ENCODE assay signal across 2 cellular contexts in the genomic region with DNA sequence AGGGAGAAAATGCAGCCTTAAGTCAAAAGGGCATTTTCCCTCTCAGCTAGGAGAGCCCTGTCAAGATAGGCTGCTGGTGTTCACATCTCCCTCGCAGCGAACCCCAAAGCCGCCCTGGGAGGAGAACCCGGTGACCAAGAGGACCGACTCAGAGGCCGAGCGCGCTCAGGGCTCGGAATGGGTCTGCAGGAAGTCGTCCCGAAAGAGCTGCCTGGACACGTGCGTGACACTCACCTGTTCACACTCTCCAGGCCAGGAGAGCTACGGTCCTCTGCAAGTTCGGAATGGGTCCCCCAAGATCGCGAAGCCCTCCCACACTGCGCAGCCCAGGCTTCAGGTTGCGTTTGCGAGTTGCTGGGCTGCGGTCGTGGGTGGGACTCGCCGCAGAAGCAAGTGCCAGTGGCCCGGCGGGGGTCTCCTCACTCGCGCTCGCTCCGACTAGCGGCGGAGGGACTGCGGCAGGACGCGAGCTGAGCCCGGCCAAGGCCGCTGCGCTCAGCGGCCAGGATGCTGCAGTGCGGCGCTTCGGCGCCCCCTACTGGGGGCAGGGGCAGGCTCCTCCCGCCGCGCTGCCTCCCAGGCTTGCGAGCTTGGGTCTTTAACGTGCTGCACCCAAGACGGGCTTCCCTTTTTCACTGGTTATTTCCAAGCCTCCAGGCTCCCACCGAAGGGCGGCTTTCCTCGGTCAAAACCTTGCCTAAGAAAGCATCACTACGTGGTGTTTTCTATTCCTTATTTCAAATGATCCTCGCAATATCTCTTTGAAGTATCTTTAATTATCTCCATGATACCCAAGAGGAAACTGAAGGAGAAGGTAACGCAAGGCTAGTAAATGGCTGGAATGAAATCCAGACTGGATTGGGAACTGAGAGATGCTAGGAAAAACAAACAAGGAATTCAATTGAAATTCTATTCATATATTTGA.
TF ChIP-seq lines count a peak whose summit lies in the region.

A gene with protein sequence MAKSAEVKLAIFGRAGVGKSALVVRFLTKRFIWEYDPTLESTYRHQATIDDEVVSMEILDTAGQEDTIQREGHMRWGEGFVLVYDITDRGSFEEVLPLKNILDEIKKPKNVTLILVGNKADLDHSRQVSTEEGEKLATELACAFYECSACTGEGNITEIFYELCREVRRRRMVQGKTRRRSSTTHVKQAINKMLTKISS (minus strand): TSS at position 457 of the 925 bp plus-strand sequence. CDS start 3,928 bp downstream, outside the sequence.

TF ChIP-seq in HEK293, 187 proteins besides CTCF, POLR2A, EP300 and RAD21 (continued from another document and continues in another):
- TF ChIP-seq, protein P1, sequence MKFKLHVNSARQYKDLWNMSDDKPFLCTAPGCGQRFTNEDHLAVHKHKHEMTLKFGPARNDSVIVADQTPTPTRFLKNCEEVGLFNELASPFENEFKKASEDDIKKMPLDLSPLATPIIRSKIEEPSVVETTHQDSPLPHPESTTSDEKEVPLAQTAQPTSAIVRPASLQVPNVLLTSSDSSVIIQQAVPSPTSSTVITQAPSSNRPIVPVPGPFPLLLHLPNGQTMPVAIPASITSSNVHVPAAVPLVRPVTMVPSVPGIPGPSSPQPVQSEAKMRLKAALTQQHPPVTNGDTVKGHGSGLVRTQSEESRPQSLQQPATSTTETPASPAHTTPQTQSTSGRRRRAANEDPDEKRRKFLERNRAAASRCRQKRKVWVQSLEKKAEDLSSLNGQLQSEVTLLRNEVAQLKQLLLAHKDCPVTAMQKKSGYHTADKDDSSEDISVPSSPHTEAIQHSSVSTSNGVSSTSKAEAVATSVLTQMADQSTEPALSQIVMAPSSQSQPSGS (tag by site-specific recombination; IDR thresholded peaks at IDR 0.05; ENCODE audit: low read depth): no peak
- TF ChIP-seq GLIS1 (tag by site-specific recombination; IDR thresholded peaks at IDR 0.05) (peak; percentile 71), ZNF266 (tag by site-specific recombination; IDR thresholded peaks at IDR 0.05; ENCODE audit: low read depth) (no peak), ZNF660 (tag by site-specific recombination; IDR thresholded peaks at IDR 0.05) (peak; percentile 76; the same call in 1 of the 2 replicates), ZNF843 (tag by site-specific recombination; IDR thresholded peaks at IDR 0.05) (peak; percentile 54; the same call in 1 of the 2 replicates), SCRT1 (tag by site-specific recombination; IDR thresholded peaks at IDR 0.05; ENCODE audit: borderline replicate concordance) (no peak; the same call in none of the 2 replicates), ZEB2 (tag by site-specific recombination; IDR thresholded peaks at IDR 0.05) (peak; percentile 82), ZNF16 (tag by site-specific recombination; IDR thresholded peaks at IDR 0.05; ENCODE audit: low read depth) (no peak), ZFP41 (tag by site-specific recombination; IDR thresholded peaks at IDR 0.05; ENCODE audit: borderline replicate concordance) (no peak)
- TF ChIP-seq, protein P2, sequence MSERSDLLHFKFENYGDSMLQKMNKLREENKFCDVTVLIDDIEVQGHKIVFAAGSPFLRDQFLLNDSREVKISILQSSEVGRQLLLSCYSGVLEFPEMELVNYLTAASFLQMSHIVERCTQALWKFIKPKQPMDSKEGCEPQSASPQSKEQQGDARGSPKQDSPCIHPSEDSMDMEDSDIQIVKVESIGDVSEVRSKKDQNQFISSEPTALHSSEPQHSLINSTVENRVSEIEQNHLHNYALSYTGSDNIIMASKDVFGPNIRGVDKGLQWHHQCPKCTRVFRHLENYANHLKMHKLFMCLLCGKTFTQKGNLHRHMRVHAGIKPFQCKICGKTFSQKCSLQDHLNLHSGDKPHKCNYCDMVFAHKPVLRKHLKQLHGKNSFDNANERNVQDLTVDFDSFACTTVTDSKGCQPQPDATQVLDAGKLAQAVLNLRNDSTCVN (tag by site-specific recombination; optimal IDR thresholded peaks at IDR 0.05): peak; percentile 73
- TF ChIP-seq, protein P3, sequence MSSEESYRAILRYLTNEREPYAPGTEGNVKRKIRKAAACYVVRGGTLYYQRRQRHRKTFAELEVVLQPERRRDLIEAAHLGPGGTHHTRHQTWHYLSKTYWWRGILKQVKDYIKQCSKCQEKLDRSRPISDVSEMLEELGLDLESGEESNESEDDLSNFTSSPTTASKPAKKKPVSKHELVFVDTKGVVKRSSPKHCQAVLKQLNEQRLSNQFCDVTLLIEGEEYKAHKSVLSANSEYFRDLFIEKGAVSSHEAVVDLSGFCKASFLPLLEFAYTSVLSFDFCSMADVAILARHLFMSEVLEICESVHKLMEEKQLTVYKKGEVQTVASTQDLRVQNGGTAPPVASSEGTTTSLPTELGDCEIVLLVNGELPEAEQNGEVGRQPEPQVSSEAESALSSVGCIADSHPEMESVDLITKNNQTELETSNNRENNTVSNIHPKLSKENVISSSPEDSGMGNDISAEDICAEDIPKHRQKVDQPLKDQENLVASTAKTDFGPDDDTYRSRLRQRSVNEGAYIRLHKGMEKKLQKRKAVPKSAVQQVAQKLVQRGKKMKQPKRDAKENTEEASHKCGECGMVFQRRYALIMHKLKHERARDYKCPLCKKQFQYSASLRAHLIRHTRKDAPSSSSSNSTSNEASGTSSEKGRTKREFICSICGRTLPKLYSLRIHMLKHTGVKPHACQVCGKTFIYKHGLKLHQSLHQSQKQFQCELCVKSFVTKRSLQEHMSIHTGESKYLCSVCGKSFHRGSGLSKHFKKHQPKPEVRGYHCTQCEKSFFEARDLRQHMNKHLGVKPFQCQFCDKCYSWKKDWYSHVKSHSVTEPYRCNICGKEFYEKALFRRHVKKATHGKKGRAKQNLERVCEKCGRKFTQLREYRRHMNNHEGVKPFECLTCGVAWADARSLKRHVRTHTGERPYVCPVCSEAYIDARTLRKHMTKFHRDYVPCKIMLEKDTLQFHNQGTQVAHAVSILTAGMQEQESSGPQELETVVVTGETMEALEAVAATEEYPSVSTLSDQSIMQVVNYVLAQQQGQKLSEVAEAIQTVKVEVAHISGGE (tag by site-specific recombination; conservative IDR thresholded peaks at IDR 0.05; ENCODE audit: low read depth): peak; percentile 23; the same call in 1 of the 2 replicates
- TF ChIP-seq, protein P4, sequence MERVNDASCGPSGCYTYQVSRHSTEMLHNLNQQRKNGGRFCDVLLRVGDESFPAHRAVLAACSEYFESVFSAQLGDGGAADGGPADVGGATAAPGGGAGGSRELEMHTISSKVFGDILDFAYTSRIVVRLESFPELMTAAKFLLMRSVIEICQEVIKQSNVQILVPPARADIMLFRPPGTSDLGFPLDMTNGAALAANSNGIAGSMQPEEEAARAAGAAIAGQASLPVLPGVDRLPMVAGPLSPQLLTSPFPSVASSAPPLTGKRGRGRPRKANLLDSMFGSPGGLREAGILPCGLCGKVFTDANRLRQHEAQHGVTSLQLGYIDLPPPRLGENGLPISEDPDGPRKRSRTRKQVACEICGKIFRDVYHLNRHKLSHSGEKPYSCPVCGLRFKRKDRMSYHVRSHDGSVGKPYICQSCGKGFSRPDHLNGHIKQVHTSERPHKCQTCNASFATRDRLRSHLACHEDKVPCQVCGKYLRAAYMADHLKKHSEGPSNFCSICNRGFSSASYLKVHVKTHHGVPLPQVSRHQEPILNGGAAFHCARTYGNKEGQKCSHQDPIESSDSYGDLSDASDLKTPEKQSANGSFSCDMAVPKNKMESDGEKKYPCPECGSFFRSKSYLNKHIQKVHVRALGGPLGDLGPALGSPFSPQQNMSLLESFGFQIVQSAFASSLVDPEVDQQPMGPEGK (tag by site-specific recombination; IDR thresholded peaks at IDR 0.05): peak; percentile 72
- TF ChIP-seq, protein P5, sequence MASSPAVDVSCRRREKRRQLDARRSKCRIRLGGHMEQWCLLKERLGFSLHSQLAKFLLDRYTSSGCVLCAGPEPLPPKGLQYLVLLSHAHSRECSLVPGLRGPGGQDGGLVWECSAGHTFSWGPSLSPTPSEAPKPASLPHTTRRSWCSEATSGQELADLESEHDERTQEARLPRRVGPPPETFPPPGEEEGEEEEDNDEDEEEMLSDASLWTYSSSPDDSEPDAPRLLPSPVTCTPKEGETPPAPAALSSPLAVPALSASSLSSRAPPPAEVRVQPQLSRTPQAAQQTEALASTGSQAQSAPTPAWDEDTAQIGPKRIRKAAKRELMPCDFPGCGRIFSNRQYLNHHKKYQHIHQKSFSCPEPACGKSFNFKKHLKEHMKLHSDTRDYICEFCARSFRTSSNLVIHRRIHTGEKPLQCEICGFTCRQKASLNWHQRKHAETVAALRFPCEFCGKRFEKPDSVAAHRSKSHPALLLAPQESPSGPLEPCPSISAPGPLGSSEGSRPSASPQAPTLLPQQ (tag by site-specific recombination; IDR thresholded peaks at IDR 0.05): 0 out of 2 replicates have a peak, but pooled peaks have one; percentile 15

TF ChIP-seq in WTC11, 78 proteins besides CTCF, POLR2A, EP300 and RAD21 (continued from another document and continues in another):
- no peak for TF ChIP-seq FOXJ3 (CRISPR knock-in tag; IDR thresholded peaks at IDR 0.05; ENCODE audit: borderline replicate concordance)
- TF ChIP-seq, protein P6, sequence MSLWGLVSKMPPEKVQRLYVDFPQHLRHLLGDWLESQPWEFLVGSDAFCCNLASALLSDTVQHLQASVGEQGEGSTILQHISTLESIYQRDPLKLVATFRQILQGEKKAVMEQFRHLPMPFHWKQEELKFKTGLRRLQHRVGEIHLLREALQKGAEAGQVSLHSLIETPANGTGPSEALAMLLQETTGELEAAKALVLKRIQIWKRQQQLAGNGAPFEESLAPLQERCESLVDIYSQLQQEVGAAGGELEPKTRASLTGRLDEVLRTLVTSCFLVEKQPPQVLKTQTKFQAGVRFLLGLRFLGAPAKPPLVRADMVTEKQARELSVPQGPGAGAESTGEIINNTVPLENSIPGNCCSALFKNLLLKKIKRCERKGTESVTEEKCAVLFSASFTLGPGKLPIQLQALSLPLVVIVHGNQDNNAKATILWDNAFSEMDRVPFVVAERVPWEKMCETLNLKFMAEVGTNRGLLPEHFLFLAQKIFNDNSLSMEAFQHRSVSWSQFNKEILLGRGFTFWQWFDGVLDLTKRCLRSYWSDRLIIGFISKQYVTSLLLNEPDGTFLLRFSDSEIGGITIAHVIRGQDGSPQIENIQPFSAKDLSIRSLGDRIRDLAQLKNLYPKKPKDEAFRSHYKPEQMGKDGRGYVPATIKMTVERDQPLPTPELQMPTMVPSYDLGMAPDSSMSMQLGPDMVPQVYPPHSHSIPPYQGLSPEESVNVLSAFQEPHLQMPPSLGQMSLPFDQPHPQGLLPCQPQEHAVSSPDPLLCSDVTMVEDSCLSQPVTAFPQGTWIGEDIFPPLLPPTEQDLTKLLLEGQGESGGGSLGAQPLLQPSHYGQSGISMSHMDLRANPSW (CRISPR knock-in tag; conservative IDR thresholded peaks at IDR 0.05; ENCODE audit: low read depth): no peak; the same call in 1 of the 2 replicates
- no peak for TF ChIP-seq NFYB (CRISPR knock-in tag; conservative IDR thresholded peaks at IDR 0.05; ENCODE audit: low read depth)
- TF ChIP-seq ZNF317 (CRISPR knock-in tag; IDR thresholded peaks at IDR 0.05; ENCODE audit: borderline replicate concordance, low read depth): 0 out of 2 replicates have a peak, but pooled peaks have one; percentile 20
- TF ChIP-seq, protein P7, sequence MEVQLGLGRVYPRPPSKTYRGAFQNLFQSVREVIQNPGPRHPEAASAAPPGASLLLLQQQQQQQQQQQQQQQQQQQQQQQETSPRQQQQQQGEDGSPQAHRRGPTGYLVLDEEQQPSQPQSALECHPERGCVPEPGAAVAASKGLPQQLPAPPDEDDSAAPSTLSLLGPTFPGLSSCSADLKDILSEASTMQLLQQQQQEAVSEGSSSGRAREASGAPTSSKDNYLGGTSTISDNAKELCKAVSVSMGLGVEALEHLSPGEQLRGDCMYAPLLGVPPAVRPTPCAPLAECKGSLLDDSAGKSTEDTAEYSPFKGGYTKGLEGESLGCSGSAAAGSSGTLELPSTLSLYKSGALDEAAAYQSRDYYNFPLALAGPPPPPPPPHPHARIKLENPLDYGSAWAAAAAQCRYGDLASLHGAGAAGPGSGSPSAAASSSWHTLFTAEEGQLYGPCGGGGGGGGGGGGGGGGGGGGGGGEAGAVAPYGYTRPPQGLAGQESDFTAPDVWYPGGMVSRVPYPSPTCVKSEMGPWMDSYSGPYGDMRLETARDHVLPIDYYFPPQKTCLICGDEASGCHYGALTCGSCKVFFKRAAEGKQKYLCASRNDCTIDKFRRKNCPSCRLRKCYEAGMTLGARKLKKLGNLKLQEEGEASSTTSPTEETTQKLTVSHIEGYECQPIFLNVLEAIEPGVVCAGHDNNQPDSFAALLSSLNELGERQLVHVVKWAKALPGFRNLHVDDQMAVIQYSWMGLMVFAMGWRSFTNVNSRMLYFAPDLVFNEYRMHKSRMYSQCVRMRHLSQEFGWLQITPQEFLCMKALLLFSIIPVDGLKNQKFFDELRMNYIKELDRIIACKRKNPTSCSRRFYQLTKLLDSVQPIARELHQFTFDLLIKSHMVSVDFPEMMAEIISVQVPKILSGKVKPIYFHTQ (CRISPR knock-in tag; IDR thresholded peaks at IDR 0.05): no peak
- peak; percentile 75; the same call in 1 of the 2 replicates for TF ChIP-seq TP53 (CRISPR knock-in tag; IDR thresholded peaks at IDR 0.05)
- TF ChIP-seq, protein P8, sequence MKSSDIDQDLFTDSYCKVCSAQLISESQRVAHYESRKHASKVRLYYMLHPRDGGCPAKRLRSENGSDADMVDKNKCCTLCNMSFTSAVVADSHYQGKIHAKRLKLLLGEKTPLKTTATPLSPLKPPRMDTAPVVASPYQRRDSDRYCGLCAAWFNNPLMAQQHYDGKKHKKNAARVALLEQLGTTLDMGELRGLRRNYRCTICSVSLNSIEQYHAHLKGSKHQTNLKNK (CRISPR knock-in tag; IDR thresholded peaks at IDR 0.05): no peak
- TF ChIP-seq SMAD4 (CRISPR knock-in tag; IDR thresholded peaks at IDR 0.05): no peak
- TF ChIP-seq, protein P9, sequence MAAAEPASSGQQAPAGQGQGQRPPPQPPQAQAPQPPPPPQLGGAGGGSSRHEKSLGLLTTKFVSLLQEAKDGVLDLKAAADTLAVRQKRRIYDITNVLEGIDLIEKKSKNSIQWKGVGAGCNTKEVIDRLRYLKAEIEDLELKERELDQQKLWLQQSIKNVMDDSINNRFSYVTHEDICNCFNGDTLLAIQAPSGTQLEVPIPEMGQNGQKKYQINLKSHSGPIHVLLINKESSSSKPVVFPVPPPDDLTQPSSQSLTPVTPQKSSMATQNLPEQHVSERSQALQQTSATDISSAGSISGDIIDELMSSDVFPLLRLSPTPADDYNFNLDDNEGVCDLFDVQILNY (CRISPR knock-in tag; IDR thresholded peaks at IDR 0.05): no peak
- TF ChIP-seq RELA (CRISPR knock-in tag; IDR thresholded peaks at IDR 0.05; ENCODE audit: borderline replicate concordance): no peak
- 0 out of 2 replicates have a peak, but pooled peaks have one; percentile 60 for TF ChIP-seq ELF4 (CRISPR knock-in tag; IDR thresholded peaks at IDR 0.05; ENCODE audit: low read depth)
- TF ChIP-seq CREB1 (CRISPR knock-in tag; IDR thresholded peaks at IDR 0.05): peak; percentile 38; the same call in 1 of the 2 replicates
- TF ChIP-seq ZBTB21 (CRISPR knock-in tag; IDR thresholded peaks at IDR 0.05; ENCODE audit: borderline replicate concordance): 0 out of 2 replicates have a peak, but pooled peaks have one; percentile 13
- TF ChIP-seq, protein P10, sequence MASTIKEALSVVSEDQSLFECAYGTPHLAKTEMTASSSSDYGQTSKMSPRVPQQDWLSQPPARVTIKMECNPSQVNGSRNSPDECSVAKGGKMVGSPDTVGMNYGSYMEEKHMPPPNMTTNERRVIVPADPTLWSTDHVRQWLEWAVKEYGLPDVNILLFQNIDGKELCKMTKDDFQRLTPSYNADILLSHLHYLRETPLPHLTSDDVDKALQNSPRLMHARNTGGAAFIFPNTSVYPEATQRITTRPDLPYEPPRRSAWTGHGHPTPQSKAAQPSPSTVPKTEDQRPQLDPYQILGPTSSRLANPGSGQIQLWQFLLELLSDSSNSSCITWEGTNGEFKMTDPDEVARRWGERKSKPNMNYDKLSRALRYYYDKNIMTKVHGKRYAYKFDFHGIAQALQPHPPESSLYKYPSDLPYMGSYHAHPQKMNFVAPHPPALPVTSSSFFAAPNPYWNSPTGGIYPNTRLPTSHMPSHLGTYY (CRISPR knock-in tag; IDR thresholded peaks at IDR 0.05): no peak
- no peak for TF ChIP-seq NR1H2 (CRISPR knock-in tag; IDR thresholded peaks at IDR 0.05)
- TF ChIP-seq, protein P11, sequence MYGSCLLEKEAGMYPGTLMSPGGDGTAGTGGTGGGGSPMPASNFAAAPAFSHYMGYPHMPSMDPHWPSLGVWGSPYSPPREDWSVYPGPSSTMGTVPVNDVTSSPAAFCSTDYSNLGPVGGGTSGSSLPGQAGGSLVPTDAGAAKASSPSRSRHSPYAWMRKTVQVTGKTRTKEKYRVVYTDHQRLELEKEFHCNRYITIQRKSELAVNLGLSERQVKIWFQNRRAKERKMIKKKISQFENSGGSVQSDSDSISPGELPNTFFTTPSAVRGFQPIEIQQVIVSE (CRISPR knock-in tag; IDR thresholded peaks at IDR 0.05; ENCODE audit: borderline replicate concordance): no peak
